1 cellular context compared by ENCODE assay signal in genomic region chr15:72786244-72786641, GRCh38.
TF ChIP-seq lines count a peak whose summit lies in the region.

No MANE protein-coding gene starts in this region.

TF ChIP-seq in HepG2, 621 proteins besides CTCF, POLR2A, EP300 and RAD21:
- TF ChIP-seq ISL2 (CRISPR knock-in tag; IDR thresholded peaks at IDR 0.05): no peak
- no peak for TF ChIP-seq CHD4 (IDR thresholded peaks at IDR 0.05; ENCODE audit: borderline replicate concordance, low read length)
- TF ChIP-seq PHF20 (CRISPR knock-in tag; IDR thresholded peaks at IDR 0.05): no peak
- no peak for TF ChIP-seq RFXANK (CRISPR knock-in tag; IDR thresholded peaks at IDR 0.05)
- TF ChIP-seq ZNF326 (CRISPR knock-in tag; IDR thresholded peaks at IDR 0.05; ENCODE audit: borderline replicate concordance): no peak
